7 cellular contexts compared by ENCODE assay signal in genomic region chr7:93031795-93032194, GRCh38.
"Had no signal": no experiment of that assay in that cellular context is flagged by ENCODE, and none has a peak within 500 bp of the region (broad histone marks: within the 10 kb centered on the region; RNA-seq: fewer than 3 reads in every experiment).

No MANE protein-coding gene starts in this region.

- FAIRE-seq: G401.6, GM12891, GM12892, GM18507, GM19239 had no signal

- DNase-seq: GDM1, GF-D8 had no signal
